In genomic region chr16:84647830-84648594, GRCh38 we compare ENCODE assay signal across 8 cellular contexts. TPM values are rescaled to one million over a fixed set of nuclear protein-coding genes. Genes with fewer than 3 reads are reported as not detected.
A peak's percentile ranks its signal among the peaks of the same experiment; 100 is the strongest.
DNase-seq lines count a peak whose midpoint lies in the region; ATAC-seq, FAIRE-seq and TF ChIP-seq lines count a peak whose summit lies in the region.

Gene KLHL36, plus strand, starts transcription at chr16:84648511. Its CDS starts 2,357 bp downstream, at chr16:84650868.

- peak within 1 kb of the TSS; percentile 90 for H3K27ac Mint-ChIP-seq in activated B cell treated with CpG ODN at 0.5 μM for 24 hours

- intact Hi-C loops in activated B cell treated with CpG ODN at 0.5 μM for 24 hours (cut with micrococcal nuclease), result loop anchor here (2.0 kb wide), 1 partner anchor 53 kb away; no protein-coding TSS in a partner anchor
- intact Hi-C loops in kidney (cut with DNase I), result no loop called here

- H3K27ac ChIP-seq in caudate nucleus (ENCODE audit: low read depth, low read length) (peak within 1 kb of the TSS; percentile 67), kidney (ENCODE audit: low read depth in 2 of 2, low read length in 2 of 2) (peak within 1 kb of the TSS; percentile 81 to 85)

- peak; percentile 13 for DNase-seq in DMS53 treated with DMSO at 0.1 percent for 48 hours (lab: John Stamatoyannopoulos, UW; ENCODE audit: unreplicated experiment)
- DNase-seq in GM20000 (ENCODE audit: low spot score), result peak; percentile 99
- DNase-seq in HTR-8/SVneo (ENCODE audit: insufficient read length, low spot score), result peak; percentile 81
- peak; percentile 87 for DNase-seq in activated B cell treated with CpG ODN at 0.5 μM for 24 hours
- DNase-seq in caudate nucleus (lab: John Stamatoyannopoulos, UW), result peak in 43 of 61 donors; percentile 6 to 78 (median 36)
- peak; percentile 89 for DNase-seq in kidney
- DNase-seq in stimulated activated CD4-positive, alpha-beta T cell treated with anti-CD3 and anti-CD28 coated beads, Interleukin-15, amount 100 ng/mL, for 24 hours, result peak; percentile 76

- CTCF ChIA-PET in activated B cell treated with CpG ODN at 0.5 μM for 24 hours (lab: Charles Lee), result interaction anchor here (0.8 kb wide), 1 partner anchor 21 kb away, joined by 3 read pairs; no protein-coding TSS in a partner anchor

- H3K4me3 ChIP-seq in kidney (ENCODE audit: low read length in 2 of 2), result peak within 1 kb of the TSS; percentile 77 to 83

- peaks cover 3 to 13% of the 10 kb centered on the region in 2 donors for H3K36me3 ChIP-seq in kidney (ENCODE audit: control insufficient read depth in 1 of 2, insufficient read depth in 2 of 2, low read length in 2 of 2)

- peak within 1 kb of the TSS; percentile 87 for H3K4me3 Mint-ChIP-seq in activated B cell treated with CpG ODN at 0.5 μM for 24 hours

- no peaks in the 10 kb centered on the region for H3K9me3 ChIP-seq in kidney (ENCODE audit: control insufficient read depth in 1 of 2, low read length in 2 of 2)

- no peaks in the 10 kb centered on the region for H3K27me3 Mint-ChIP-seq in activated B cell treated with CpG ODN at 0.5 μM for 24 hours

- ATAC-seq in activated B cell treated with CpG ODN at 0.5 μM for 24 hours (ENCODE audit: low read depth), result peak; percentile 91
- no peak for ATAC-seq in HG03378 (IDR thresholded peaks at IDR 0.05; ENCODE audit: unreplicated experiment)

- H3K36me3 Mint-ChIP-seq in activated B cell treated with CpG ODN at 0.5 μM for 24 hours (ENCODE audit: low read depth), result peaks cover 28% of the 10 kb centered on the region

- POLR2A ChIA-PET in activated B cell treated with CpG ODN at 0.5 μM for 24 hours (lab: Charles Lee), result interaction anchor here (0.6 to 1.9 kb wide), 9 partner anchors 16 to 134 kb away, joined by 3 to 12 read pairs (median 7); no protein-coding TSS in a partner anchor

- H3K4me1 Mint-ChIP-seq in activated B cell treated with CpG ODN at 0.5 μM for 24 hours, result peaks cover 50% of the 10 kb centered on the region

- TF ChIP-seq CTCF in GM20000 (IDR thresholded peaks at IDR 0.05; ENCODE audit: extremely low read depth, missing control alignments) (no peak), activated B cell treated with CpG ODN at 0.5 μM for 24 hours (IDR thresholded peaks at IDR 0.05) (no peak), kidney (IDR thresholded peaks at IDR 0.05; ENCODE audit: borderline replicate concordance, extremely low read depth, insufficient read depth) (no peak)

- no peaks in the 10 kb centered on the region for H3K9me3 Mint-ChIP-seq in activated B cell treated with CpG ODN at 0.5 μM for 24 hours

- H3K9ac ChIP-seq in kidney (ENCODE audit: low read length in 2 of 2), result peak within 1 kb of the TSS; percentile 82 to 94

- peaks cover 6 to 14% of the 10 kb centered on the region in 2 donors for H3K4me1 ChIP-seq in kidney (ENCODE audit: control insufficient read depth in 1 of 2, insufficient read depth in 1 of 2, low read depth in 1 of 2, low read length in 2 of 2)

- FAIRE-seq in HTR-8/SVneo (lab: Jason Lieb, UNC), result peak; percentile 77
- no peak for FAIRE-seq in kidney (lab: Jason Lieb, UNC)

RNA-seq across cellular contexts. Expression of gene KLHL36, which starts in this region (rescaled TPM):
- total RNA-seq in activated B cell treated with CpG ODN at 0.5 μM for 24 hours (62.6 and 72.7 TPM in 2 replicates), kidney (76.6 TPM)
- polyA plus RNA-seq in kidney (ENCODE audit: insufficient read depth, low read depth, low replicate concordance), result 13.7 TPM

Comparison
In these comparisons a context has a peak if more than half of its experiments do, and no peak if none do; other contexts are left out.
1. DNase-seq: peak in every context shown above with its lines; median percentile 99 in GM20000; 89 in kidney; 87 in activated B cell treated with CpG ODN at 0.5 μM for 24 hours; 81 in HTR-8/SVneo; 76 in stimulated activated CD4-positive, alpha-beta T cell treated with anti-CD3 and anti-CD28 coated beads, Interleukin-15, amount 100 ng/mL, for 24 hours; 36 in caudate nucleus; 13 in DMS53 treated with DMSO at 0.1 percent for 48 hours.